Comparison of ENCODE assay signal across 8 cellular contexts in genomic region chr16:87387942-87388817, GRCh38.
DNase-seq lines count a peak whose midpoint lies in the region; ATAC-seq lines count a peak whose summit lies in the region.

No MANE protein-coding gene starts in this region.

- DNase-seq in AG20443 (ENCODE audit: low spot score) = peak; percentile 90
- DNase-seq in GM19238 (ENCODE audit: insufficient read length, low spot score) = peak; percentile 82
- peak; percentile 94 for DNase-seq in NCI-H446 treated with DMSO at 0.1 percent for 48 hours (lab: John Stamatoyannopoulos, UW)
- DNase-seq in cerebellar nuclear complex (lab: John Stamatoyannopoulos, UW) = peak; percentile 96 to 99
- peak; percentile 99 for DNase-seq in islet precursor cell
- peak; percentile 71 for DNase-seq in stimulated activated CD4-positive, alpha-beta T cell treated with anti-CD3 and anti-CD28 coated beads, Interleukin-12 subunit alpha, Interleukin-12 subunit beta, amount 100 ng/mL, for 4 hours

- ATAC-seq in HG03432 (IDR thresholded peaks at IDR 0.05; ENCODE audit: unreplicated experiment) = peak; percentile 44
- peak; percentile 74 to 75 for ATAC-seq in activated CD4-positive, CD25-positive, alpha-beta regulatory T cell treated with anti-CD3 and anti-CD28 coated beads, Interleukin-2, amount 50 U/mL, for 24 hours

Comparison
In these comparisons a context has a peak if more than half of its experiments do, and no peak if none do; other contexts are left out.
1. Peak in every context shown above with its lines: DNase-seq and ATAC-seq.